In the genomic region with DNA sequence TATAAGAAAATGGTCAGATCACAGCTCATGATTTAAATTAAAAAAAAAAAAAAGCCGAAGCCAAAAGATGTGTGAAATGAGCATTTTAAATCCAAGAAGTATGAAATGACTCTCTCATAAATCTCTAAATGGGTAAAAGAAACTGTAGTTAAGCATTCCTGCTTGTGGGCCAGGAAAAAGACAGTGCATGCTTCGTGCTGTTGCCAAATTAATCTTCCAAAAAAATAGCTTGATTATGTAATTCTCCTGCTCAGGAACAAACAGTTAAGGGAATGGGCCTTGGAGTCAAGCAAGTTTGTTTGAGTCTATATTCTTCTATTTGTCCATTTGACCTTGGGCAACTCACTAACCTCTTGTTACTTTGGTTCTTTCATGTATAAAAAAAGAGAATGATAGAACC, we compare ENCODE assay signal across 29 cellular contexts.
"Had no signal": no experiment of that assay in that cellular context is flagged by ENCODE, and none has a peak within 500 bp of the region (broad histone marks: within the 10 kb centered on the region; RNA-seq: fewer than 3 reads in every experiment).

No MANE protein-coding gene starts in this region.

- H3K36me3 ChIP-seq: lower lobe of right lung, neural progenitor cell, neutrophil, sigmoid colon, spleen, thyroid gland, transverse colon, upper lobe of left lung, vagina had no signal

- H3K9me3 ChIP-seq: testis, thyroid gland, vagina had no signal

- H3K27ac Mint-ChIP-seq: naive B cell; natural killer cell; nephron progenitor cell; neural progenitor cell; stimulated activated effector memory CD8-positive, alpha-beta T cell treated with anti-CD3 and anti-CD28 coated beads, Interleukin-12 subunit alpha, Interleukin-12 subunit beta, amount 100 ng/mL, for 72 hours; stimulated activated naive CD8-positive, alpha-beta T cell treated with anti-CD3 and anti-CD28 coated beads, Interleukin-15, Interleukin-2, amounts not matched to agents 100 ng/mL and 50 ng/mL, for 24 hours had no signal

- H3K27me3 ChIP-seq: hepatocyte, neural progenitor cell, neutrophil, sigmoid colon, spleen, testis, thyroid gland, transverse colon, upper lobe of left lung, vagina had no signal

- ATAC-seq: left lobe of liver; lower lobe of right lung; natural killer cell; psoas muscle; stimulated activated effector memory CD8-positive, alpha-beta T cell treated with anti-CD3 and anti-CD28 coated beads, Interleukin-12 subunit alpha, Interleukin-12 subunit beta, amount 100 ng/mL, for 72 hours had no signal

- H3K27ac ChIP-seq: hepatocyte, lower lobe of right lung, neural progenitor cell, neutrophil, parathyroid adenoma, psoas muscle, sigmoid colon, spleen, testis, thyroid gland, transverse colon, upper lobe of left lung, vagina had no signal

- H3K4me3 ChIP-seq: hepatocyte, lower lobe of right lung, neural progenitor cell, psoas muscle, sigmoid colon, spleen, testis, thyroid gland, transverse colon, upper lobe of left lung, vagina had no signal

- H3K4me1 ChIP-seq: lower lobe of right lung, neural progenitor cell, parathyroid adenoma, psoas muscle, sigmoid colon, spleen, testis, thyroid gland, transverse colon, upper lobe of left lung, vagina had no signal

- H3K36me3 Mint-ChIP-seq: neural progenitor cell; stimulated activated effector memory CD8-positive, alpha-beta T cell treated with anti-CD3 and anti-CD28 coated beads, Interleukin-12 subunit alpha, Interleukin-12 subunit beta, amount 100 ng/mL, for 72 hours had no signal

- H3K4me1 Mint-ChIP-seq: naive B cell; natural killer cell; nephron progenitor cell; neural progenitor cell; stimulated activated effector memory CD8-positive, alpha-beta T cell treated with anti-CD3 and anti-CD28 coated beads, Interleukin-12 subunit alpha, Interleukin-12 subunit beta, amount 100 ng/mL, for 72 hours had no signal

- H3K4me3 Mint-ChIP-seq: naive B cell; natural killer cell; nephron progenitor cell; neural progenitor cell; stimulated activated effector memory CD8-positive, alpha-beta T cell treated with anti-CD3 and anti-CD28 coated beads, Interleukin-12 subunit alpha, Interleukin-12 subunit beta, amount 100 ng/mL, for 72 hours; stimulated activated naive CD8-positive, alpha-beta T cell treated with anti-CD3 and anti-CD28 coated beads, Interleukin-15, Interleukin-2, amounts not matched to agents 100 ng/mL and 50 ng/mL, for 24 hours had no signal

- H3K27me3 Mint-ChIP-seq: naive B cell; stimulated activated naive CD8-positive, alpha-beta T cell treated with anti-CD3 and anti-CD28 coated beads, Interleukin-15, Interleukin-2, amounts not matched to agents 100 ng/mL and 50 ng/mL, for 24 hours had no signal

- DNase-seq: head of caudate nucleus; kidney glomerular epithelial cell; left cardiac atrium; lower lobe of right lung; mammary epithelial cell; mesenchymal stem cell; naive B cell; natural killer cell; nephron progenitor cell; occipital lobe; psoas muscle; right cardiac atrium; sigmoid colon; small intestine; spleen; stimulated activated CD4-positive, alpha-beta T cell treated with anti-CD3 and anti-CD28 coated beads, Interleukin-4, amount 100 ng/mL, for 24 hours; stimulated activated naive CD4-positive, alpha-beta T cell; testis; thyroid gland; transverse colon had no signal
